23 cellular contexts compared by ENCODE assay signal in genomic region chr3:105157016-105157765, GRCh38.
"Had no signal": no experiment of that assay in that cellular context is flagged by ENCODE, and none has a peak within 500 bp of the region (broad histone marks: within the 10 kb centered on the region; RNA-seq: fewer than 3 reads in every experiment).

No MANE protein-coding gene starts in this region.

- ATAC-seq: activated T-cell treated with anti-CD3 and anti-CD28 coated beads, Interleukin-2, amount 50 U/mL, for 72 hours; gastrocnemius medialis; naive thymus-derived CD8-positive, alpha-beta T cell; right cardiac atrium; stimulated activated naive CD8-positive, alpha-beta T cell treated with anti-CD3 and anti-CD28 coated beads, Interleukin-15, Interleukin-2, amounts not matched to agents 100 U/mL and 50 U/mL, for 24 hours had no signal

- H3K9me3 ChIP-seq: colonic mucosa, esophagus squamous epithelium, gastrocnemius medialis, left ventricle myocardium inferior, tibial artery had no signal

- H3K36me3 ChIP-seq: colonic mucosa, esophagus squamous epithelium, gastrocnemius medialis, left ventricle myocardium inferior, tibial artery had no signal

- DNase-seq: activated B cell treated with CpG ODN at 0.5 μM for 24 hours; activated CD4-positive, alpha-beta T cell treated with anti-CD3 and anti-CD28 coated beads for 4 hours; activated CD4-positive, alpha-beta T cell treated with anti-CD3 and anti-CD28 coated beads, Interleukin-2, amount 50 U/mL, for 48 hours; activated effector memory CD4-positive, alpha-beta T cell treated with Interleukin-2 at 50 U/mL for 16 hours; activated naive CD4-positive, alpha-beta T cell treated with anti-CD3 and anti-CD28 coated beads for 36 hours; activated naive CD8-positive, alpha-beta T cell treated with anti-CD3 and anti-CD28 coated beads, Interleukin-2, amount 10 ng/mL, durations not matched to agents 7 days and 5 days; activated T-cell treated with anti-CD3 and anti-CD28 coated beads, Interleukin-2, amount 50 U/mL, for 72 hours; amniotic stem cell; colonic mucosa; dorsolateral prefrontal cortex; esophagus squamous epithelium; gastrocnemius medialis; hippocampal formation; kidney glomerular epithelial cell; left ventricle myocardium inferior; naive thymus-derived CD8-positive, alpha-beta T cell; right cardiac atrium; stimulated activated CD4-positive, alpha-beta T cell treated with anti-CD3 and anti-CD28 coated beads, Interleukin-12 subunit alpha, Interleukin-12 subunit beta, amount 100 ng/mL, for 4 hours; stimulated activated CD4-positive, alpha-beta T cell treated with anti-CD3 and anti-CD28 coated beads, Interleukin-4, amount 100 ng/mL, for 4 hours; stimulated activated naive CD8-positive, alpha-beta T cell treated with anti-CD3 and anti-CD28 coated beads, Interleukin-15, Interleukin-2, amounts not matched to agents 100 U/mL and 50 U/mL, for 24 hours; T-helper 9 cell; tibial artery had no signal

- H3K4me1 ChIP-seq: colonic mucosa, esophagus squamous epithelium, gastrocnemius medialis, parathyroid adenoma, tibial artery had no signal

- H3K4me3 ChIP-seq: colonic mucosa, dorsolateral prefrontal cortex, esophagus squamous epithelium, gastrocnemius medialis, left ventricle myocardium inferior, tibial artery had no signal

- H3K27me3 ChIP-seq: colonic mucosa, dorsolateral prefrontal cortex, esophagus squamous epithelium, gastrocnemius medialis, tibial artery had no signal

- H3K27ac ChIP-seq: colonic mucosa, dorsolateral prefrontal cortex, esophagus squamous epithelium, gastrocnemius medialis, left ventricle myocardium inferior, parathyroid adenoma, tibial artery had no signal

- H2AFZ ChIP-seq: parathyroid adenoma had no signal

- H3K9ac ChIP-seq: parathyroid adenoma had no signal
